1 cellular context compared by ENCODE assay signal in the genomic region with DNA sequence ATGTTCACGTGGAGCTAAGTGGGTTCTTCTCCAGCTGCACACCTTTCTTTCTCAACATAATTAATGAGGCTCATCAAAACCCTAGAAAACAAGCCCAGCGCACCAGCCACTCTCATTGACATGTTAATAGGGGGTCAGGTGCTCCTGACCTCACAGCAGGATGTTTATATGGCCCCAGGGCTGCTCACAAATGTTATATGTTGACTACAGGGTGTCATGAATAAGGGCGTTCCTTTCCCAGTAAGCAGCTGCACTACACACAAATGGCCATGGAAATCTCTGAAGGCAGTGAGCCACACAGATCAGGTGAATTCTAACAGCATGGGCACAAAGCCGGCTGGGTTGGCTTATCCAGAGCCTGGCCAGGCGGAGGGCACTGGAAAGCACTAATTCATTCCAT.
TF ChIP-seq lines count a peak whose summit lies in the region.

No MANE protein-coding gene starts in this region.

TF ChIP-seq in GM23338, 12 proteins besides CTCF, POLR2A, EP300 and RAD21 (continued from another document):
- TF ChIP-seq, protein P1, sequence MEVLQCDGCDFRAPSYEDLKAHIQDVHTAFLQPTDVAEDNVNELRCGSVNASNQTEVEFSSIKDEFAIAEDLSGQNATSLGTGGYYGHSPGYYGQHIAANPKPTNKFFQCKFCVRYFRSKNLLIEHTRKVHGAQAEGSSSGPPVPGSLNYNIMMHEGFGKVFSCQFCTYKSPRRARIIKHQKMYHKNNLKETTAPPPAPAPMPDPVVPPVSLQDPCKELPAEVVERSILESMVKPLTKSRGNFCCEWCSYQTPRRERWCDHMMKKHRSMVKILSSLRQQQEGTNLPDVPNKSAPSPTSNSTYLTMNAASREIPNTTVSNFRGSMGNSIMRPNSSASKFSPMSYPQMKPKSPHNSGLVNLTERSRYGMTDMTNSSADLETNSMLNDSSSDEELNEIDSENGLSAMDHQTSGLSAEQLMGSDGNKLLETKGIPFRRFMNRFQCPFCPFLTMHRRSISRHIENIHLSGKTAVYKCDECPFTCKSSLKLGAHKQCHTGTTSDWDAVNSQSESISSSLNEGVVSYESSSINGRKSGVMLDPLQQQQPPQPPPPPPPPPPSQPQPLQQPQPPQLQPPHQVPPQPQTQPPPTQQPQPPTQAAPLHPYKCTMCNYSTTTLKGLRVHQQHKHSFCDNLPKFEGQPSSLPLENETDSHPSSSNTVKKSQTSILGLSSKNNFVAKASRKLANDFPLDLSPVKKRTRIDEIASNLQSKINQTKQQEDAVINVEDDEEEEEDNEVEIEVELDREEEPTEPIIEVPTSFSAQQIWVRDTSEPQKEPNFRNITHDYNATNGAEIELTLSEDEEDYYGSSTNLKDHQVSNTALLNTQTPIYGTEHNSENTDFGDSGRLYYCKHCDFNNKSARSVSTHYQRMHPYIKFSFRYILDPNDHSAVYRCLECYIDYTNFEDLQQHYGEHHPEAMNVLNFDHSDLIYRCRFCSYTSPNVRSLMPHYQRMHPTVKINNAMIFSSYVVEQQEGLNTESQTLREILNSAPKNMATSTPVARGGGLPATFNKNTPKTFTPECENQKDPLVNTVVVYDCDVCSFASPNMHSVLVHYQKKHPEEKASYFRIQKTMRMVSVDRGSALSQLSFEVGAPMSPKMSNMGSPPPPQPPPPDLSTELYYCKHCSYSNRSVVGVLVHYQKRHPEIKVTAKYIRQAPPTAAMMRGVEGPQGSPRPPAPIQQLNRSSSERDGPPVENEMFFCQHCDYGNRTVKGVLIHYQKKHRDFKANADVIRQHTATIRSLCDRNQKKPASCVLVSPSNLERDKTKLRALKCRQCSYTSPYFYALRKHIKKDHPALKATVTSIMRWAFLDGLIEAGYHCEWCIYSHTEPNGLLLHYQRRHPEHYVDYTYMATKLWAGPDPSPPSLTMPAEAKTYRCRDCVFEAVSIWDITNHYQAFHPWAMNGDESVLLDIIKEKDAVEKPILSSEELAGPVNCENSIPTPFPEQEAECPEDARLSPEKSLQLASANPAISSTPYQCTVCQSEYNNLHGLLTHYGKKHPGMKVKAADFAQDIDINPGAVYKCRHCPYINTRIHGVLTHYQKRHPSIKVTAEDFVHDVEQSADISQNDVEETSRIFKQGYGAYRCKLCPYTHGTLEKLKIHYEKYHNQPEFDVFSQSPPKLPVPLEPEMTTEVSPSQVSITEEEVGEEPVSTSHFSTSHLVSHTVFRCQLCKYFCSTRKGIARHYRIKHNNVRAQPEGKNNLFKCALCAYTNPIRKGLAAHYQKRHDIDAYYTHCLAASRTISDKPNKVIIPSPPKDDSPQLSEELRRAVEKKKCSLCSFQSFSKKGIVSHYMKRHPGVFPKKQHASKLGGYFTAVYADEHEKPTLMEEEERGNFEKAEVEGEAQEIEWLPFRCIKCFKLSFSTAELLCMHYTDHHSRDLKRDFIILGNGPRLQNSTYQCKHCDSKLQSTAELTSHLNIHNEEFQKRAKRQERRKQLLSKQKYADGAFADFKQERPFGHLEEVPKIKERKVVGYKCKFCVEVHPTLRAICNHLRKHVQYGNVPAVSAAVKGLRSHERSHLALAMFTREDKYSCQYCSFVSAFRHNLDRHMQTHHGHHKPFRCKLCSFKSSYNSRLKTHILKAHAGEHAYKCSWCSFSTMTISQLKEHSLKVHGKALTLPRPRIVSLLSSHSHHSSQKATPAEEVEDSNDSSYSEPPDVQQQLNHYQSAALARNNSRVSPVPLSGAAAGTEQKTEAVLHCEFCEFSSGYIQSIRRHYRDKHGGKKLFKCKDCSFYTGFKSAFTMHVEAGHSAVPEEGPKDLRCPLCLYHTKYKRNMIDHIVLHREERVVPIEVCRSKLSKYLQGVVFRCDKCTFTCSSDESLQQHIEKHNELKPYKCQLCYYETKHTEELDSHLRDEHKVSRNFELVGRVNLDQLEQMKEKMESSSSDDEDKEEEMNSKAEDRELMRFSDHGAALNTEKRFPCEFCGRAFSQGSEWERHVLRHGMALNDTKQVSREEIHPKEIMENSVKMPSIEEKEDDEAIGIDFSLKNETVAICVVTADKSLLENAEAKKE (CRISPR knock-in tag; IDR thresholded peaks at IDR 0.05), result 0 out of 2 replicates have a peak, but pooled peaks have one; percentile 4
- TF ChIP-seq ZNF114 (CRISPR knock-in tag; IDR thresholded peaks at IDR 0.05), result no peak
- peak; percentile 69; the same call in 1 of the 2 replicates for TF ChIP-seq NANOG (IDR thresholded peaks at IDR 0.05; ENCODE audit: borderline replicate concordance)
